Comparison of ENCODE assay signal across 1 cellular context in the genomic region with DNA sequence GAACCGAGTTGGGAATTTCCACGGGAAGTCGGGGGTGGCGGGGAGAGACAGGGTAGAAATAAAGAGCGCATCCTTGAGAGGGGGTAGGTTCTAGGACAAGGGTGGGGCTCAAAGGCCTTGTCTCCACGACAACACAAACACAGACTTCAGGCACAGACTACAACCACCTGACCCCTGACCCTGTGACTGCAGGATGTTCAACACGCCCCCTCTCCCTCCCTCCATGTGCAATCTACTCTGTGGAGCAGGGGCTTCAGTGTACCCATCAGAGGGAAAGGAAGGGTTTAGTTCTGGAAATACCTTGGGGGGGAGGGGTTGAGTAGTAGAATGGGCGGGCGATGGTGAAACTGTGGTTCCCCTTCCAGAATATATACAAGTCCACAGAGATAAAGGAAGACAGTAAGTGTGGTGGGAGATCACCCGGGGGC.
TF ChIP-seq lines count a peak whose summit lies in the region.

No MANE protein-coding gene starts in this region.

TF ChIP-seq in H1, 55 proteins besides CTCF, POLR2A, EP300 and RAD21:
- TF ChIP-seq BACH1 (IDR thresholded peaks at IDR 0.05; ENCODE audit: low read length): no peak
- TF ChIP-seq, protein P1, sequence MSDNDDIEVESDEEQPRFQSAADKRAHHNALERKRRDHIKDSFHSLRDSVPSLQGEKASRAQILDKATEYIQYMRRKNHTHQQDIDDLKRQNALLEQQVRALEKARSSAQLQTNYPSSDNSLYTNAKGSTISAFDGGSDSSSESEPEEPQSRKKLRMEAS (IDR thresholded peaks at IDR 0.05): peak; percentile 51; the same call in 1 of the 2 replicates
- no peak for TF ChIP-seq NANOG (IDR thresholded peaks at IDR 0.05; ENCODE audit: insufficient read depth, low read depth, low read length, poor library complexity, severe bottlenecking)
- TF ChIP-seq, protein P2, sequence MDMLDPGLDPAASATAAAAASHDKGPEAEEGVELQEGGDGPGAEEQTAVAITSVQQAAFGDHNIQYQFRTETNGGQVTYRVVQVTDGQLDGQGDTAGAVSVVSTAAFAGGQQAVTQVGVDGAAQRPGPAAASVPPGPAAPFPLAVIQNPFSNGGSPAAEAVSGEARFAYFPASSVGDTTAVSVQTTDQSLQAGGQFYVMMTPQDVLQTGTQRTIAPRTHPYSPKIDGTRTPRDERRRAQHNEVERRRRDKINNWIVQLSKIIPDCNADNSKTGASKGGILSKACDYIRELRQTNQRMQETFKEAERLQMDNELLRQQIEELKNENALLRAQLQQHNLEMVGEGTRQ (IDR thresholded peaks at IDR 0.05; ENCODE audit: low read length): peak; percentile 26; the same call in 1 of the 2 replicates
- TF ChIP-seq EGR1 (IDR thresholded peaks at IDR 0.05; ENCODE audit: borderline replicate concordance, low read depth, low read length): no peak
- TF ChIP-seq CBX5 (IDR thresholded peaks at IDR 0.05; ENCODE audit: low read depth, low read length): no peak
- TF ChIP-seq SP2 (IDR thresholded peaks at IDR 0.05; ENCODE audit: low read length): no peak
- no peak for TF ChIP-seq SRF (IDR thresholded peaks at IDR 0.05; ENCODE audit: low read depth, low read length)
- no peak for TF ChIP-seq TEAD4 (IDR thresholded peaks at IDR 0.05; ENCODE audit: low read depth, low read length)
- TF ChIP-seq GTF2F1 (IDR thresholded peaks at IDR 0.05; ENCODE audit: borderline replicate concordance, low read depth, low read length): no peak
- TF ChIP-seq SUZ12 (IDR thresholded peaks at IDR 0.05; ENCODE audit: low read length): no peak
- no peak for TF ChIP-seq CHD2 (IDR thresholded peaks at IDR 0.05; ENCODE audit: low read length)
- no peak for TF ChIP-seq BRCA1 (IDR thresholded peaks at IDR 0.05; ENCODE audit: low read depth, low read length)
- TF ChIP-seq HDAC2 (IDR thresholded peaks at IDR 0.05; ENCODE audit: borderline replicate concordance in 1 of 2, low read depth in 2 of 2, low read length in 2 of 2): no peak
- no peak for TF ChIP-seq CBX8 (IDR thresholded peaks at IDR 0.05; ENCODE audit: borderline replicate concordance, low read depth, low read length)
- TF ChIP-seq NRF1 (IDR thresholded peaks at IDR 0.05; ENCODE audit: low read depth, low read length): no peak
- no peak for TF ChIP-seq POU5F1 (IDR thresholded peaks at IDR 0.05; ENCODE audit: low read depth, low read length)
- TF ChIP-seq CHD1 (IDR thresholded peaks at IDR 0.05; ENCODE audit: low read depth, low read length): no peak
- no peak for TF ChIP-seq CEBPB (IDR thresholded peaks at IDR 0.05; ENCODE audit: low read depth, low read length)
- no peak for TF ChIP-seq TCF12 (IDR thresholded peaks at IDR 0.05; ENCODE audit: low read depth, low read length)
- peak; percentile 54 for TF ChIP-seq SAP30 (IDR thresholded peaks at IDR 0.05; ENCODE audit: insufficient read depth, insufficient replicate concordance, low read length)
- no peak for TF ChIP-seq RXRA (IDR thresholded peaks at IDR 0.05; ENCODE audit: insufficient read depth, low read depth, low read length)
